Comparison of ENCODE assay signal across 8 cellular contexts in genomic region chr10:35639651-35640311, GRCh38.
DNase-seq lines count a peak whose midpoint lies in the region; ATAC-seq and TF ChIP-seq lines count a peak whose summit lies in the region.

No MANE protein-coding gene starts in this region.

- H3K4me3 ChIP-seq in BLaER1 treated with 17β-estradiol and CSF1 and Interleukin-3, amounts not matched to agents 10 nM and 100 nM, result peak overlapping the region; percentile 73 to 97 (median 86); a peak in 18 of 20 replicates
- peak overlapping the region; percentile 18 for H3K4me3 ChIP-seq in NT2/D1 (ENCODE audit: insufficient read length, low read depth)
- peak overlapping the region; percentile 47 for H3K4me3 ChIP-seq in epithelial cell of esophagus (ENCODE audit: low read length)
- H3K4me3 ChIP-seq in neuron (ENCODE audit: low read length), result peak overlapping the region; percentile 19

- peaks cover 0 to 52% (median 29%) of the 10 kb centered on the region in 11 experiments; a peak in 16 of 22 replicates for H4K20me1 ChIP-seq in BLaER1 treated with 17β-estradiol and CSF1 and Interleukin-3, amounts not matched to agents 10 nM and 100 nM

- peak overlapping the region; percentile 95 to 100 (median 100) for H3K4me2 ChIP-seq in BLaER1 treated with 17β-estradiol and CSF1 and Interleukin-3, amounts not matched to agents 10 nM and 100 nM

- TF ChIP-seq CTCF in epithelial cell of esophagus (IDR thresholded peaks at IDR 0.05; ENCODE audit: insufficient read depth, low read depth, low read length, missing control alignments), result peak; percentile 27

- no peak overlapping the region for H2AFZ ChIP-seq in neuron (ENCODE audit: low read depth, low read length)

- peak overlapping the region in 6 of 11 experiments; percentile 81 to 89 (median 84); a peak in 9 of 22 replicates for H3K9ac ChIP-seq in BLaER1 treated with 17β-estradiol and CSF1 and Interleukin-3, amounts not matched to agents 10 nM and 100 nM
- H3K9ac ChIP-seq in NT2/D1 (ENCODE audit: insufficient read length, low read depth), result no peak overlapping the region

- H3K36me3 ChIP-seq in BLaER1 treated with 17β-estradiol and CSF1 and Interleukin-3, amounts not matched to agents 10 nM and 100 nM, result peaks cover 0 to 3% (median 0%) of the 10 kb centered on the region in 11 experiments; a peak in 3 of 22 replicates
- H3K36me3 ChIP-seq in NT2/D1 (ENCODE audit: insufficient read depth, insufficient read length, low read length), result peaks cover 7% of the 10 kb centered on the region
- no peaks in the 10 kb centered on the region for H3K36me3 ChIP-seq in neuron (ENCODE audit: insufficient read depth, low read length)

- no peak overlapping the region for H3K27ac ChIP-seq in BLaER1 treated with 17β-estradiol and CSF1 and Interleukin-3, amounts not matched to agents 10 nM and 100 nM

- no peaks in the 10 kb centered on the region; a peak in 1 of 22 replicates for H3K9me3 ChIP-seq in BLaER1 treated with 17β-estradiol and CSF1 and Interleukin-3, amounts not matched to agents 10 nM and 100 nM (replicated peaks in 1 of 11)
- H3K9me3 ChIP-seq in NT2/D1 (ENCODE audit: insufficient read depth, low read length) (peaks cover 7% of the 10 kb centered on the region; the same call in 1 of the 2 replicates), neuron (ENCODE audit: low read length) (peaks cover 5% of the 10 kb centered on the region)

- no peak for DNase-seq in NT2/D1 (ENCODE audit: low read depth, low spot score)
- DNase-seq in epithelial cell of esophagus (ENCODE audit: low read depth), result peak; percentile 53
- DNase-seq in RPMI8226, result no peak

- ATAC-seq in HG03139 (IDR thresholded peaks at IDR 0.05; ENCODE audit: unreplicated experiment) (no peak), HG03108 (IDR thresholded peaks at IDR 0.05; ENCODE audit: unreplicated experiment) (no peak), GM18502 (IDR thresholded peaks at IDR 0.05; ENCODE audit: poor library complexity, unreplicated experiment) (no peak)

- H3K27me3 ChIP-seq in BLaER1 treated with 17β-estradiol and CSF1 and Interleukin-3, amounts not matched to agents 10 nM and 100 nM, result peaks cover 3 to 36% (median 29%) of the 10 kb centered on the region in 11 experiments; a peak in 21 of 22 replicates
- H3K27me3 ChIP-seq in NT2/D1 (ENCODE audit: insufficient read depth, insufficient read length) (peaks cover 12% of the 10 kb centered on the region), neuron (ENCODE audit: insufficient read depth, low read length) (peaks cover 35% of the 10 kb centered on the region)

- H3K4me1 ChIP-seq in BLaER1 treated with 17β-estradiol and CSF1 and Interleukin-3, amounts not matched to agents 10 nM and 100 nM, result peaks cover 5 to 41% (median 27%) of the 10 kb centered on the region in 10 experiments; a peak in 18 of 20 replicates
- H3K4me1 ChIP-seq in NT2/D1 (ENCODE audit: insufficient read depth, insufficient read length) (peaks cover 5% of the 10 kb centered on the region), neuron (ENCODE audit: insufficient read depth, low read length) (peaks cover 22% of the 10 kb centered on the region)

Comparison
In these comparisons a context has a peak if more than half of its experiments do, and no peak if none do; other contexts are left out.
1. H3K4me3 ChIP-seq: peak in every context shown above with its lines; median percentile 86 in BLaER1 treated with 17β-estradiol and CSF1 and Interleukin-3, amounts not matched to agents 10 nM and 100 nM; 47 in epithelial cell of esophagus; 19 in neuron; 18 in NT2/D1.